Comparison of ENCODE assay signal across 33 cellular contexts in the genomic region with DNA sequence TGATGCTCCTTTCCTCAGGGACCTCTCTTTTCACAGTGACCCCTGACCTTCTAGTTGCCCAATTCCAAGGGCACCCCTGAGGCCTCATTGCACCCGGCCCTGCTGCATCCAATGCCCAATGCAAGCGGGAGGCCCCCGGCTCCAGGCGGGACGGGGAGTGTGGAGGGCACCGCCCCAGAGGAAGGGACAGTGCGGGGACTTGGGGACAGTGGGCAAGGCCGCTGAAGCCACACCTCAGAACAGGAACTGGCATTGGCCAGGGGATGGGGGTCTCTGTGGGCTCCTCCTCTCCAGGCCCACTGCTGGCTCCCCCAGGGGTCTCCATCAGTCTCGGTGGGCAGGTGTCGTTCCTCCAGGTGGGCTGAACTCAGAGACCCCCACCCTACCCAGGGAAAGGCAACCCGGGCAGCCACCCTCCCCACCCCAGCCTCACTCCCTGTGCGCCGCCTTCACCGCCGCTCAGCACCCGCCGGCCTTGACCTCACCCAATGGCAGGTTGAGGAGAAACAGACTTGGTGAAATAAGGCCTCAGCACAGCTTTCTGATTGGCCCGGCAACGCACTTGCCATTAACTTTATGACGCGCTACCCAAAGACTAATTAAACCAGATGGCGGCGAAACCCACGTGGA.
"Had no signal": no experiment of that assay in that cellular context is flagged by ENCODE, and none has a peak within 500 bp of the region (broad histone marks: within the 10 kb centered on the region; RNA-seq: fewer than 3 reads in every experiment).

No MANE protein-coding gene starts in this region.

- H3K36me3 ChIP-seq: MG63 had no signal

- H3K9ac ChIP-seq: KMS-11 had no signal

- H3K27me3 ChIP-seq: MG63 had no signal

- DNase-seq: Karpas-422, Kasumi-1, KG1, MG63, MM.1S, MV-4-11, NCI-H1048, NCI-H1092, NCI-H1092 treated with DMSO at 0.1 percent for 48 hours, NCI-H1105, NCI-H1105 treated with DMSO at 0.1 percent for 48 hours, NCI-H1417, NCI-H1417 treated with DMSO at 0.1 percent for 48 hours, NCI-H1436, NCI-H1436 treated with DMSO at 0.1 percent for 48 hours, NCI-H1694, NCI-H1694 treated with DMSO at 0.1 percent for 48 hours, NCI-H187, NCI-H187 treated with DMSO at 0.1 percent for 48 hours, NCI-H1930, NCI-H2029, NCI-H2029 treated with DMSO at 0.1 percent for 48 hours, NCI-H2081, NCI-H2081 treated with DMSO at 0.1 percent for 48 hours, NCI-H2107, NCI-H2171, NCI-H2171 treated with DMSO at 0.1 percent for 48 hours, NCI-H2227 treated with DMSO at 0.1 percent for 48 hours, NCI-H226, NCI-H446, NCI-H446 treated with DMSO at 0.1 percent for 48 hours, NCI-H510A had no signal

- H3K4me3 ChIP-seq: MG63 had no signal

- H3K9me3 ChIP-seq: MG63 had no signal

- H3K27ac ChIP-seq: KMS-11 had no signal

- H3K4me2 ChIP-seq: KMS-11 had no signal
